Comparison of ENCODE assay signal across 8 cellular contexts in genomic region chr9:17578911-17579793, GRCh38. TPM values are rescaled to one million over a fixed set of nuclear protein-coding genes. Genes with fewer than 3 reads are reported as not detected.
A peak's percentile ranks its signal among the peaks of the same experiment; 100 is the strongest.
DNase-seq lines count a peak whose midpoint lies in the region; ATAC-seq and TF ChIP-seq lines count a peak whose summit lies in the region.

TSS of gene SH3GL2 (plus strand) at chr9:17579066.

- no peaks in the 10 kb centered on the region for H3K4me1 Mint-ChIP-seq in T-helper 2 cell treated with Interferon-gamma antibody and Interleukin-4, amounts not matched to agents 5 μg/mL and 100 μg/mL, for 36 hours (ENCODE audit: low read depth)

- in situ Hi-C loops in KBM-7 (cut with MboI; ENCODE audit: low pct_unique_long_range_greater_than_20kb, low sequenced_read_pairs): no loop called here

- H3K9me2 ChIP-seq in neural cell (ENCODE audit: insufficient read depth, low read length): no peaks in the 10 kb centered on the region

- peak within 1 kb of the TSS; percentile 60 for H3K4me3 Mint-ChIP-seq in T-helper 2 cell treated with Interferon-gamma antibody and Interleukin-4, amounts not matched to agents 5 μg/mL and 100 μg/mL, for 36 hours

- TF ChIP-seq EP300 in neural cell (conservative IDR thresholded peaks at IDR 0.05; ENCODE audit: poor library complexity, severe bottlenecking): no peak

- H3K36me3 Mint-ChIP-seq in T-helper 2 cell treated with Interferon-gamma antibody and Interleukin-4, amounts not matched to agents 5 μg/mL and 100 μg/mL, for 36 hours (ENCODE audit: low read depth): no peaks in the 10 kb centered on the region

- no peak for TF ChIP-seq CTCF in fibroblast of pulmonary artery (IDR thresholded peaks at IDR 0.05; ENCODE audit: low read length, missing control alignments)
- TF ChIP-seq CTCF in neural cell (IDR thresholded peaks at IDR 0.05; ENCODE audit: poor library complexity, severe bottlenecking): no peak

- peak; percentile 4 for DNase-seq in A172 (ENCODE audit: low spot score)
- DNase-seq in KBM-7: peak; percentile 34
- DNase-seq in T-helper 2 cell treated with Interferon-gamma antibody and Interleukin-4, amounts not matched to agents 5 μg/mL and 100 μg/mL, for 36 hours (ENCODE audit: low spot score): no peak
- peak; percentile 11 for DNase-seq in fibroblast of pulmonary artery (ENCODE audit: low read depth)
- no peak for DNase-seq in SW 1271 (lab: John Stamatoyannopoulos, UW)
- no peak for DNase-seq in stimulated activated CD4-positive, alpha-beta T cell treated with anti-CD3 and anti-CD28 coated beads, Interleukin-12 subunit alpha, Interleukin-12 subunit beta, amount 100 ng/mL, for 4 hours

- H3K9me3 Mint-ChIP-seq in T-helper 2 cell treated with Interferon-gamma antibody and Interleukin-4, amounts not matched to agents 5 μg/mL and 100 μg/mL, for 36 hours: no peaks in the 10 kb centered on the region

- H3K79me2 ChIP-seq in neural cell (replicated peaks; ENCODE audit: insufficient read depth, low read length): no peaks in the 10 kb centered on the region

- H3K27ac Mint-ChIP-seq in T-helper 2 cell treated with Interferon-gamma antibody and Interleukin-4, amounts not matched to agents 5 μg/mL and 100 μg/mL, for 36 hours: no peak within 1 kb of the TSS

- H4K20me1 ChIP-seq in neural cell (ENCODE audit: insufficient read depth): no peaks in the 10 kb centered on the region

- H3K4me3 ChIP-seq in fibroblast of pulmonary artery (replicated peaks; ENCODE audit: low read depth, low read length) (peak within 1 kb of the TSS; percentile 27), neural cell (ENCODE audit: low read length) (peak within 1 kb of the TSS; percentile 92)

- no peaks in the 10 kb centered on the region for H3K9me3 ChIP-seq in neural cell (ENCODE audit: low read length)

- no peak within 1 kb of the TSS for H3K27ac ChIP-seq in neural cell (ENCODE audit: low read length)

- H3K9ac ChIP-seq in neural cell (ENCODE audit: low read length): peak within 1 kb of the TSS; percentile 64

- H3K27me3 ChIP-seq in neural cell (ENCODE audit: insufficient read depth, low read depth, low read length): peaks cover 43% of the 10 kb centered on the region

- peak; percentile 58 for ATAC-seq in GM18502 (IDR thresholded peaks at IDR 0.05; ENCODE audit: poor library complexity, unreplicated experiment)

- no peaks in the 10 kb centered on the region for H3K36me3 ChIP-seq in neural cell (ENCODE audit: insufficient read depth, low read length)

- peak within 1 kb of the TSS; percentile 59 for H3K4me2 ChIP-seq in neural cell (ENCODE audit: low read length)

- peak; percentile 42 for TF ChIP-seq RAD21 in neural cell (conservative IDR thresholded peaks at IDR 0.05)

- H2AFZ ChIP-seq in neural cell (ENCODE audit: low read depth, low read length): peak within 1 kb of the TSS; percentile 30

- no peaks in the 10 kb centered on the region for H3F3A ChIP-seq in neural cell (ENCODE audit: insufficient read depth, low read length, poor library complexity, severe bottlenecking)

- peaks cover 31% of the 10 kb centered on the region for H3K27me3 Mint-ChIP-seq in T-helper 2 cell treated with Interferon-gamma antibody and Interleukin-4, amounts not matched to agents 5 μg/mL and 100 μg/mL, for 36 hours (ENCODE audit: low read depth)

TF ChIP-seq in neural cell, 6 proteins besides CTCF, POLR2A, EP300 and RAD21:
- TF ChIP-seq SMC3 (conservative IDR thresholded peaks at IDR 0.05; ENCODE audit: poor library complexity) (peak; percentile 38), REST (IDR thresholded peaks at IDR 0.05; ENCODE audit: borderline replicate concordance) (no peak), POLR2AphosphoS5 (IDR thresholded peaks at IDR 0.05) (peak; percentile 80), MXI1 (conservative IDR thresholded peaks at IDR 0.05; ENCODE audit: poor library complexity, severe bottlenecking) (peak; percentile 71), EZH2 (IDR thresholded peaks at IDR 0.05; ENCODE audit: borderline replicate concordance, insufficient read depth, low read length, poor library complexity, severe bottlenecking) (no peak), TAF1 (IDR thresholded peaks at IDR 0.05; ENCODE audit: low read depth) (peak; percentile 54)

RNA-seq across cellular contexts. Expression of gene SH3GL2, which starts in this region (rescaled TPM):
- 0.67 TPM in 1 of 2 replicates, not detected in the other for total RNA-seq in A172 (2014; rRNA removed; shearing (Covaris generic))
- 13.5 and 20.1 TPM in 2 replicates for polyA plus RNA-seq in neural cell
- 13.9 and 14.4 TPM in 2 replicates for polyA minus RNA-seq in neural cell

Comparison
In these comparisons a context has a peak if more than half of its experiments do, and no peak if none do; other contexts are left out.
1. Peak in DNase-seq in A172; RNA of the gene not detected or under 1 TPM.
2. DNase-seq: peak in KBM-7 (single experiment) and fibroblast of pulmonary artery (single experiment); none in T-helper 2 cell treated with Interferon-gamma antibody and Interleukin-4, amounts not matched to agents 5 μg/mL and 100 μg/mL, for 36 hours (single experiment), SW 1271 (0 of 2) and stimulated activated CD4-positive, alpha-beta T cell treated with anti-CD3 and anti-CD28 coated beads, Interleukin-12 subunit alpha, Interleukin-12 subunit beta, amount 100 ng/mL, for 4 hours (single experiment).